In the genomic region with DNA sequence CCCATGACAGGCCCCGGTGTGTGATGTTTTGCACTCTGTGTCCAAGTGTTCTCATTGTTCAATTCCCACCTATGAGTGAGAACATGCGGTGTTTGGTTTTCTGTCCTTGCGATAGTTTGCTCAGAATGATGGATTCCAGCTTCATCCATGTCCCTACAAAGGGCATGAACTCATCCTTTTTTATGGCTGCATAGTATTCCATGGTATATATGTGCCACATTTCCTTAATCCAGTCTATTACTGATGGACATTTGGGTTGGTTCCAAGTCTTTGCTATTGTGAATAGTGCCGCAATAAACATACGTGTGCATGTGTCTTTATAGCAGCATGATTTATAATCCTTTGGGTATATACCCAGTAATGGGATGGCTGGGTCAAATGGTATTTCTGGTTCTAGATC, we compare ENCODE assay signal across 1 cellular context. TPM values are rescaled to one million over a fixed set of nuclear protein-coding genes. Genes with fewer than 3 reads are reported as not detected.
"Had no signal": no experiment of that assay in that cellular context is flagged by ENCODE, and none has a peak within 500 bp of the region (broad histone marks: within the 10 kb centered on the region; RNA-seq: fewer than 3 reads in every experiment).

No MANE protein-coding gene starts in this region.

RNA-seq across cellular contexts. Expression of a gene that starts 49.2 kb away (rescaled TPM):
- total RNA-seq: foreskin keratinocyte had no signal
- polyA plus RNA-seq: foreskin keratinocyte had no signal
